ENCODE assay signal across 24 cellular contexts in the genomic region with DNA sequence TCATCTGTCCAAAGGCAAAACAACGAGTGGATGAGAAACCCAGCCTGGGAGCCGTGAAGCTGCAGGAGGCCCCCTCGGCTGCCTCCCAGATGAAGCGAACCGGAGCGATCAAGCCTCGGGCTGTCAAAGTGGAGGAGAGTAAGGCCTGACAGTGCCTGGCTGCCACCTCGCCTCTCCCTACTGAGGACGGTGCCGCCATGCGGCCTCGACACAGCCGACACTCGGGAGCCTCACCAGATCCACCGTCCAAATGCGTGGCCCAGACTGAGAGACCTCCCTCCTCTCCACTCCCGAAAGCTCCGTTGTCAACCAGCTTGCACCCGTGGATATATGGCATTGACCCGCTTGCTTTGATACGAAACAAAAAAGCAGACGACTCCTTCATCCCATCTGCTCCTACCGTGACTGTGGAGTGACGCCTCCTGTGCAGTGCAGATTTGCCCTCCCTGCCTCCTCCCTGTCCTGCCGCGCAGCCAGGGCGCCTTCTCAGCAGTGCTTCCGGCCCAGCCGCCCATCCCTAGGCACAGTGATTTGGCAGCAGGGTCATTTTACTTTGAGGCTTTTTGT. TPM values are rescaled to one million over a fixed set of nuclear protein-coding genes. Genes with fewer than 3 reads are reported as not detected.
"Had no signal": no experiment of that assay in that cellular context is flagged by ENCODE, and none has a peak within 500 bp of the region (broad histone marks: within the 10 kb centered on the region; RNA-seq: fewer than 3 reads in every experiment).

No MANE protein-coding gene starts in this region.

- H3K27me3 ChIP-seq: brain microvascular endothelial cell, esophagus muscularis mucosa, gastroesophageal sphincter, heart right ventricle, pancreas, sigmoid colon, upper lobe of right lung had no signal

- H3K27ac Mint-ChIP-seq: activated CD4-positive, alpha-beta T cell treated with anti-CD3 and anti-CD28 coated beads, Interleukin-2, amount 10 ng/mL, durations not matched to agents 24 days and 14 days; activated T-cell treated with anti-CD3 and anti-CD28 coated beads, Interleukin-2, amount 50 U/mL, for 72 hours; stimulated activated memory B cell treated with anti-CD40 and anti-IgM and Interleukin-4, amounts not matched to agents 10 μg/mL and 1 μg/mL and 100 μg/mL, for 72 hours had no signal

- ATAC-seq: activated T-cell treated with anti-CD3 and anti-CD28 coated beads, Interleukin-2, amount 50 U/mL, for 72 hours; gastroesophageal sphincter; pancreas; stimulated activated memory B cell treated with anti-CD40 and anti-IgM and Interleukin-4, amounts not matched to agents 10 μg/mL and 1 μg/mL and 100 μg/mL, for 72 hours; upper lobe of right lung had no signal

- H3K4me3 ChIP-seq: coronary artery, esophagus muscularis mucosa, gastroesophageal sphincter, heart right ventricle, left ventricle myocardium inferior, mucosa of descending colon, pancreas, sigmoid colon, upper lobe of right lung had no signal

- H3K4me3 Mint-ChIP-seq: activated CD4-positive, alpha-beta T cell treated with anti-CD3 and anti-CD28 coated beads, Interleukin-2, amount 10 ng/mL, durations not matched to agents 24 days and 14 days; activated T-cell treated with anti-CD3 and anti-CD28 coated beads, Interleukin-2, amount 50 U/mL, for 72 hours; stimulated activated memory B cell treated with anti-CD40 and anti-IgM and Interleukin-4, amounts not matched to agents 10 μg/mL and 1 μg/mL and 100 μg/mL, for 72 hours had no signal

- DNase-seq: activated CD4-positive, alpha-beta T cell treated with anti-CD3 and anti-CD28 coated beads, Interleukin-2, amount 10 ng/mL, durations not matched to agents 24 days and 14 days; activated CD8-positive, alpha-beta memory T cell treated with anti-CD3 and anti-CD28 coated beads, Interleukin-2, amount 50 U/mL, for 4 hours; activated effector memory CD4-positive, alpha-beta T cell treated with anti-CD3 and anti-CD28 coated beads, Interleukin-2, amount 50 U/mL, for 16 hours; activated naive CD4-positive, alpha-beta T cell treated with anti-CD3 and anti-CD28 coated beads, Interleukin-2, amount 50 U/mL, for 16 hours; activated T-cell treated with anti-CD3 and anti-CD28 coated beads, Interleukin-2, amount 50 U/mL, for 72 hours; aorta; brain microvascular endothelial cell; central memory CD4-positive, alpha-beta T cell; heart right ventricle; left ventricle myocardium inferior; mesenchymal stem cell; mucosa of descending colon; naive B cell; sigmoid colon; stimulated activated CD4-positive, alpha-beta T cell treated with anti-CD3 and anti-CD28 coated beads, Interleukin-4, amount 100 ng/mL, for 24 hours; SW 1271; upper lobe of right lung had no signal

- H3K4me1 ChIP-seq: gastroesophageal sphincter, left ventricle myocardium inferior, pancreas, sigmoid colon, upper lobe of right lung had no signal

- H3K9me3 ChIP-seq: esophagus muscularis mucosa, gastroesophageal sphincter, heart right ventricle, left ventricle myocardium inferior, mucosa of descending colon, pancreas, sigmoid colon, upper lobe of right lung had no signal

- H3K9me3 Mint-ChIP-seq: activated CD4-positive, alpha-beta T cell treated with anti-CD3 and anti-CD28 coated beads, Interleukin-2, amount 10 ng/mL, durations not matched to agents 24 days and 14 days; activated T-cell treated with anti-CD3 and anti-CD28 coated beads, Interleukin-2, amount 50 U/mL, for 72 hours; naive B cell; stimulated activated memory B cell treated with anti-CD40 and anti-IgM and Interleukin-4, amounts not matched to agents 10 μg/mL and 1 μg/mL and 100 μg/mL, for 72 hours had no signal

- H3K27me3 Mint-ChIP-seq: activated CD4-positive, alpha-beta T cell treated with anti-CD3 and anti-CD28 coated beads, Interleukin-2, amount 10 ng/mL, durations not matched to agents 24 days and 14 days; naive B cell; stimulated activated memory B cell treated with anti-CD40 and anti-IgM and Interleukin-4, amounts not matched to agents 10 μg/mL and 1 μg/mL and 100 μg/mL, for 72 hours had no signal

- H3K27ac ChIP-seq: brain microvascular endothelial cell, coronary artery, esophagus muscularis mucosa, heart right ventricle, left ventricle myocardium inferior, pancreas, sigmoid colon, upper lobe of right lung had no signal

RNA-seq across cellular contexts. Expression of a gene that starts 49.5 kb away (rescaled TPM):
- total RNA-seq: activated CD4-positive, alpha-beta T cell treated with anti-CD3 and anti-CD28 coated beads, Interleukin-2, amount 10 ng/mL, durations not matched to agents 24 days and 14 days; activated T-cell treated with anti-CD3 and anti-CD28 coated beads, Interleukin-2, amount 50 U/mL, for 72 hours; aorta; gastroesophageal sphincter; heart right ventricle; kidney epithelial cell; left ventricle myocardium inferior; sigmoid colon had no signal
- polyA plus RNA-seq: aorta, heart right ventricle, thymus had no signal
